ENCODE assay signal across 19 cellular contexts in the genomic region with DNA sequence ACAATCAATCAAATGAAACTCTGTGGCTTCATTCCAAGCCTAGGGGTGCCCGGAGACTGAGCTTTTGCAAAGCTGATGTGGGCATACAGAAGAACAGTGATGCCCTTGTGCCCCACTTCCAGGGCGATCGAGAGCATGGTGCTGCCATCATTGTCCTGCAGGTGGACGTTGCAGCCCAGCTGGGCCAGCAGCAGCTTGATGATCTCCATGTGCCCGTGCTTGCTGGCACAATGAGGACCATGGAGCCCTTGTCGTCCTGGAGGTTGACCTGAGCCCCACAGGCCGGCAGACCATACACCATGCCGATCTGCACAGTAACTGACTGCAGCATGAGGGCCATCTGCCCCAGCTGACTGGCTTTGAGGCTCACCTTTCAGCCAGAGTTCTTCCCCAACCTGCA. TPM values are rescaled to one million over a fixed set of nuclear protein-coding genes. Genes with fewer than 3 reads are reported as not detected.
"Had no signal": no experiment of that assay in that cellular context is flagged by ENCODE, and none has a peak within 500 bp of the region (broad histone marks: within the 10 kb centered on the region; RNA-seq: fewer than 3 reads in every experiment).

No MANE protein-coding gene starts in this region.

- ATAC-seq: Panc1, PC-3 had no signal

- H3K27ac ChIP-seq: HL-60, RWPE1 had no signal

- H3K4me2 ChIP-seq: SK-N-SH had no signal

- H3K9ac ChIP-seq: SK-N-SH had no signal

- H3K9me3 ChIP-seq: SK-N-SH had no signal

- FAIRE-seq: HTR-8/SVneo had no signal

- DNase-seq: KBM-7; NCI-H1105; NCI-H1417; NCI-H1436 treated with DMSO at 0.1 percent for 48 hours; NCI-H1694; NCI-H187 treated with DMSO at 0.1 percent for 48 hours; NCI-H2171 treated with DMSO at 0.1 percent for 48 hours; NCI-H345; NCI-H446 treated with DMSO at 0.1 percent for 48 hours; NCI-H510A treated with DMSO at 0.1 percent for 48 hours; NCI-H748 treated with DMSO at 0.1 percent for 48 hours; NK-92 treated with Interleukin-12 subunit alpha and Interleukin-12 subunit beta, amount 100 ng/mL, for 24 hours; PC-3; SHP77; SK-N-SH had no signal

RNA-seq across cellular contexts. Expression of gene CHGB, which starts 16.8 kb away (rescaled TPM):
- total RNA-seq: PC-3 had no signal
